In genomic region chr19:29610574-29611271, GRCh38 we compare ENCODE assay signal across 8 cellular contexts. TPM values are rescaled to one million over a fixed set of nuclear protein-coding genes. Genes with fewer than 3 reads are reported as not detected.
DNase-seq lines count a peak whose midpoint lies in the region; FAIRE-seq and TF ChIP-seq lines count a peak whose summit lies in the region.

No MANE protein-coding gene starts in this region.

- H3K36me3 ChIP-seq in OCI-LY7 (ENCODE audit: insufficient read depth, low read length) (peaks cover 51% of the 10 kb centered on the region), esophagus squamous epithelium (peaks cover 34 to 74% (median 54%) of the 10 kb centered on the region in 3 donors)

- H3K27me3 ChIP-seq in HL-60 (ENCODE audit: insufficient read depth, poor library complexity, severe bottlenecking) (no peaks in the 10 kb centered on the region), esophagus squamous epithelium (no peaks in the 10 kb centered on the region)

- no peaks in the 10 kb centered on the region for H3K9me3 ChIP-seq in OCI-LY7 (ENCODE audit: low read length)
- H3K9me3 ChIP-seq in esophagus squamous epithelium, result no peaks in the 10 kb centered on the region

- intact Hi-C loops in OCI-LY7 (cut with micrococcal nuclease; ENCODE audit: unreplicated experiment), result loop anchor here (1.0 to 2.0 kb wide), 3 partner anchors 54 to 106 kb away; partner anchors contain the start of gene PLEKHF1
- intact Hi-C loops in esophagus squamous epithelium (cut with DNase I), result loop anchor here (10.0 kb wide), 1 partner anchor 84 kb away; no protein-coding TSS in a partner anchor

- H4K20me1 ChIP-seq in OCI-LY7 (ENCODE audit: insufficient read depth, low read length), result no peaks in the 10 kb centered on the region

- TF ChIP-seq CTCF in D721Med (IDR thresholded peaks at IDR 0.05; ENCODE audit: insufficient read depth, missing control alignments) (peak; percentile 77), GM20000 (IDR thresholded peaks at IDR 0.05; ENCODE audit: extremely low read depth, missing control alignments) (peak; percentile 84), HL-60 (IDR thresholded peaks at IDR 0.05; ENCODE audit: insufficient read depth, low read length) (peak; percentile 85), OCI-LY7 (conservative IDR thresholded peaks at IDR 0.05; ENCODE audit: low read length) (peak; percentile 92), esophagus squamous epithelium (IDR thresholded peaks at IDR 0.05) (peak; percentile 69 to 87 (median 84)), nephron progenitor cell (IDR thresholded peaks at IDR 0.05) (peak; percentile 85)

- POLR2A ChIA-PET in OCI-LY7 (lab: Charles Lee), result interaction anchor here (0.7 to 2.6 kb wide), 4 partner anchors 8 to 105 kb away, joined by 3 to 17 read pairs (median 4); partner anchors contain the start of gene C19orf12

- no TSS peak for BruUV-seq in OCI-LY7 (replicated peaks; lab: Mats Ljungman, UMichigan)

- TF ChIP-seq POLR2A in esophagus squamous epithelium (IDR thresholded peaks at IDR 0.05), result no peak

- H3K9me2 ChIP-seq in OCI-LY7 (ENCODE audit: insufficient read depth, low read length), result no peaks in the 10 kb centered on the region

- no peak overlapping the region for H3K4me3 ChIP-seq in HL-60 (replicated peaks; ENCODE audit: insufficient read depth, low read length)
- no peak overlapping the region for H3K4me3 ChIP-seq in OCI-LY7 (ENCODE audit: low read depth, low read length, poor library complexity, severe bottlenecking)
- H3K4me3 ChIP-seq in esophagus squamous epithelium, result no peak overlapping the region

- WGBS in esophagus squamous epithelium, 2 donors, result 27% methylated on average over 4 to 8 of the region's 19 CpGs

- FAIRE-seq in D721Med (lab: Jason Lieb, UNC), result no peak

- H3K4me3 Mint-ChIP-seq in nephron progenitor cell, result no peak overlapping the region
- no peak overlapping the region for H3K4me3 Mint-ChIP-seq in stimulated activated naive CD8-positive, alpha-beta T cell treated with anti-CD3 and anti-CD28 coated beads, Interleukin-15, Interleukin-2, amounts not matched to agents 100 ng/mL and 50 ng/mL, for 24 hours

- H3K27ac ChIP-seq in HL-60 (replicated peaks) (peak overlapping the region; percentile 42; the same call in 1 of the 2 replicates), OCI-LY7 (ENCODE audit: low read depth, low read length, poor library complexity, severe bottlenecking) (peak overlapping the region; percentile 16), esophagus squamous epithelium (no peak overlapping the region)

- H3K27me3 Mint-ChIP-seq in nephron progenitor cell (ENCODE audit: low read depth, poor library complexity), result peaks cover 2% of the 10 kb centered on the region
- H3K27me3 Mint-ChIP-seq in stimulated activated naive CD8-positive, alpha-beta T cell treated with anti-CD3 and anti-CD28 coated beads, Interleukin-15, Interleukin-2, amounts not matched to agents 100 ng/mL and 50 ng/mL, for 24 hours, result no peaks in the 10 kb centered on the region

- H3K79me2 ChIP-seq in OCI-LY7 (ENCODE audit: insufficient read depth, low read depth, low read length), result peaks cover 14% of the 10 kb centered on the region; the same call in 1 of the 2 replicates

- no peaks in the 10 kb centered on the region for H3K9me3 Mint-ChIP-seq in nephron progenitor cell
- H3K9me3 Mint-ChIP-seq in stimulated activated naive CD8-positive, alpha-beta T cell treated with anti-CD3 and anti-CD28 coated beads, Interleukin-15, Interleukin-2, amounts not matched to agents 100 ng/mL and 50 ng/mL, for 24 hours, result no peaks in the 10 kb centered on the region

- H3K4me1 ChIP-seq in OCI-LY7 (ENCODE audit: insufficient read depth, low read length, poor library complexity, severe bottlenecking) (peaks cover 19% of the 10 kb centered on the region), esophagus squamous epithelium (peaks cover 7 to 21% (median 9%) of the 10 kb centered on the region in 3 donors)

- H2AFZ ChIP-seq in OCI-LY7 (ENCODE audit: low read length), result no peak overlapping the region

- H3K4me2 ChIP-seq in OCI-LY7 (ENCODE audit: low read length), result peak overlapping the region; percentile 37

- H3K27ac Mint-ChIP-seq in nephron progenitor cell, result peak overlapping the region; percentile 64
- H3K27ac Mint-ChIP-seq in stimulated activated naive CD8-positive, alpha-beta T cell treated with anti-CD3 and anti-CD28 coated beads, Interleukin-15, Interleukin-2, amounts not matched to agents 100 ng/mL and 50 ng/mL, for 24 hours, result peak overlapping the region; percentile 39

- peak; percentile 92 for DNase-seq in D721Med (ENCODE audit: insufficient read length, low spot score)
- peak; percentile 90 for DNase-seq in GM20000 (ENCODE audit: low spot score)
- peak; percentile 47 to 85 for DNase-seq in HL-60 (ENCODE audit: low read depth in 1 of 2, low spot score in 1 of 2)
- DNase-seq in OCI-LY7 (ENCODE audit: low spot score), result peak; percentile 95
- peak; percentile 82 for DNase-seq in activated T-cell treated with anti-CD3 and anti-CD28 coated beads for 4 hours
- DNase-seq in esophagus squamous epithelium (lab: John Stamatoyannopoulos, UW), result peak; percentile 20
- peak; percentile 83 for DNase-seq in nephron progenitor cell

- H3K36me3 Mint-ChIP-seq in nephron progenitor cell (ENCODE audit: low read depth), result peaks cover 29% of the 10 kb centered on the region
- H3K36me3 Mint-ChIP-seq in stimulated activated naive CD8-positive, alpha-beta T cell treated with anti-CD3 and anti-CD28 coated beads, Interleukin-15, Interleukin-2, amounts not matched to agents 100 ng/mL and 50 ng/mL, for 24 hours (ENCODE audit: low read depth), result peaks cover 53% of the 10 kb centered on the region

- H3K4me1 Mint-ChIP-seq in nephron progenitor cell, result peaks cover 29% of the 10 kb centered on the region
- peaks cover 37% of the 10 kb centered on the region for H3K4me1 Mint-ChIP-seq in stimulated activated naive CD8-positive, alpha-beta T cell treated with anti-CD3 and anti-CD28 coated beads, Interleukin-15, Interleukin-2, amounts not matched to agents 100 ng/mL and 50 ng/mL, for 24 hours (ENCODE audit: low read depth)

- CTCF ChIA-PET in OCI-LY7 (lab: Charles Lee; ENCODE audit: unreplicated experiment), result interaction anchor here (1.0 to 3.4 kb wide), 4 partner anchors 55 to 106 kb away, joined by 3 to 13 read pairs (median 4); partner anchors contain the start of gene PLEKHF1

RNA-seq across cellular contexts. Expression of gene POP4, which starts 4.6 kb away (rescaled TPM):
- total RNA-seq in OCI-LY7 (2014; rRNA removed; shearing (Covaris generic)), result 93.6 and 105 TPM in 2 replicates
- total RNA-seq in OCI-LY7 (2022) (73.6 and 83.5 TPM in 2 replicates), esophagus squamous epithelium (10 to 100 TPM; 46.3 to 56.5 (median 54.8) TPM)

RNA-seq across cellular contexts. Expression of gene PLEKHF1, which starts 54.5 kb away (rescaled TPM):
- 7.0 TPM in 2 replicates for total RNA-seq in OCI-LY7 (2014; rRNA removed; shearing (Covaris generic))
- total RNA-seq in OCI-LY7 (2022) (4.5 and 5.0 TPM in 2 replicates), esophagus squamous epithelium (10 to 100 TPM in 3 of 4 donors, 1 to 10 TPM in 1; 4.3 to 20.8 (median 17.1) TPM)

Comparison
In these comparisons a context has a peak if more than half of its experiments do, and no peak if none do; other contexts are left out.
1. DNase-seq: peak in every context shown above with its lines; median percentile 95 in OCI-LY7; 92 in D721Med; 90 in GM20000; 83 in nephron progenitor cell; 82 in activated T-cell treated with anti-CD3 and anti-CD28 coated beads for 4 hours; 66 in HL-60; 20 in esophagus squamous epithelium.
2. H3K27ac ChIP-seq: peak in HL-60 (single experiment) and OCI-LY7 (single experiment); none in esophagus squamous epithelium (0 of 4).
3. Peak in every context shown above with its lines, with median percentiles within 50 percentile points of each other: CTCF ChIP-seq.